2 cellular contexts compared by ENCODE assay signal in the genomic region with DNA sequence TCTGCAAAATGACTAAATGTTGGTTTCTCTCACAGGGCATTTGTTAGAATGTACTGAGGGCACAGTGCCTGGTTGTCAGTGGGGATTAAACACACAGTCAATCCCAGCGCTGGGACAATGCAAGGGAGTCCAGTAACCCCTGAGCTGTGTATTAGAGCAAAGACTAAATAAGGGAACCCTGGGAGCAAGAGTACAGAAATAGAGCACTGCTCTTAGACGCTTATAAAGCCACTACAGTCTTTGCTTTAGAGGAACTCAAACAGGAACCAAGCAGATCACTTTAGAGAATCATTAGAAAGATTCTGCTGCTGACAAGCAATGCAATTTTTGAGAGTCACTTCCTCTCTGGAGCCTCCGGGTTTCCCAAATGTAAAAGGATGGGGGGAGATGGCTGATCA.
TF ChIP-seq lines count a peak whose summit lies in the region.

No MANE protein-coding gene starts in this region.

TF ChIP-seq in SK-N-SH, 30 proteins besides CTCF, POLR2A, EP300 and RAD21 (continued from another document):
- TF ChIP-seq, protein P1, sequence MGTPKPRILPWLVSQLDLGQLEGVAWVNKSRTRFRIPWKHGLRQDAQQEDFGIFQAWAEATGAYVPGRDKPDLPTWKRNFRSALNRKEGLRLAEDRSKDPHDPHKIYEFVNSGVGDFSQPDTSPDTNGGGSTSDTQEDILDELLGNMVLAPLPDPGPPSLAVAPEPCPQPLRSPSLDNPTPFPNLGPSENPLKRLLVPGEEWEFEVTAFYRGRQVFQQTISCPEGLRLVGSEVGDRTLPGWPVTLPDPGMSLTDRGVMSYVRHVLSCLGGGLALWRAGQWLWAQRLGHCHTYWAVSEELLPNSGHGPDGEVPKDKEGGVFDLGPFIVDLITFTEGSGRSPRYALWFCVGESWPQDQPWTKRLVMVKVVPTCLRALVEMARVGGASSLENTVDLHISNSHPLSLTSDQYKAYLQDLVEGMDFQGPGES (IDR thresholded peaks at IDR 0.05; ENCODE audit: low read depth, low read length) = no peak
- TF ChIP-seq MXI1 (IDR thresholded peaks at IDR 0.05; ENCODE audit: low read depth, low read length) (no peak), TAF1 (IDR thresholded peaks at IDR 0.05; ENCODE audit: borderline replicate concordance, low read depth, low read length) (no peak), FOXM1 (IDR thresholded peaks at IDR 0.05; ENCODE audit: low read depth) (no peak), ELF1 (IDR thresholded peaks at IDR 0.05) (no peak)

TF ChIP-seq in SK-N-SH treated with all-trans-retinoic acid at 6 μM for 48 hours, 23 proteins besides CTCF, POLR2A, EP300 and RAD21 (continued from another document):
- TF ChIP-seq, protein P2, sequence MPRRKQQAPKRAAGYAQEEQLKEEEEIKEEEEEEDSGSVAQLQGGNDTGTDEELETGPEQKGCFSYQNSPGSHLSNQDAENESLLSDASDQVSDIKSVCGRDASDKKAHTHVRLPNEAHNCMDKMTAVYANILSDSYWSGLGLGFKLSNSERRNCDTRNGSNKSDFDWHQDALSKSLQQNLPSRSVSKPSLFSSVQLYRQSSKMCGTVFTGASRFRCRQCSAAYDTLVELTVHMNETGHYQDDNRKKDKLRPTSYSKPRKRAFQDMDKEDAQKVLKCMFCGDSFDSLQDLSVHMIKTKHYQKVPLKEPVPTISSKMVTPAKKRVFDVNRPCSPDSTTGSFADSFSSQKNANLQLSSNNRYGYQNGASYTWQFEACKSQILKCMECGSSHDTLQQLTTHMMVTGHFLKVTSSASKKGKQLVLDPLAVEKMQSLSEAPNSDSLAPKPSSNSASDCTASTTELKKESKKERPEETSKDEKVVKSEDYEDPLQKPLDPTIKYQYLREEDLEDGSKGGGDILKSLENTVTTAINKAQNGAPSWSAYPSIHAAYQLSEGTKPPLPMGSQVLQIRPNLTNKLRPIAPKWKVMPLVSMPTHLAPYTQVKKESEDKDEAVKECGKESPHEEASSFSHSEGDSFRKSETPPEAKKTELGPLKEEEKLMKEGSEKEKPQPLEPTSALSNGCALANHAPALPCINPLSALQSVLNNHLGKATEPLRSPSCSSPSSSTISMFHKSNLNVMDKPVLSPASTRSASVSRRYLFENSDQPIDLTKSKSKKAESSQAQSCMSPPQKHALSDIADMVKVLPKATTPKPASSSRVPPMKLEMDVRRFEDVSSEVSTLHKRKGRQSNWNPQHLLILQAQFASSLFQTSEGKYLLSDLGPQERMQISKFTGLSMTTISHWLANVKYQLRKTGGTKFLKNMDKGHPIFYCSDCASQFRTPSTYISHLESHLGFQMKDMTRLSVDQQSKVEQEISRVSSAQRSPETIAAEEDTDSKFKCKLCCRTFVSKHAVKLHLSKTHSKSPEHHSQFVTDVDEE (CRISPR knock-in tag; IDR thresholded peaks at IDR 0.05) = no peak
- TF ChIP-seq OSR1 (CRISPR knock-in tag; IDR thresholded peaks at IDR 0.05) = no peak
- TF ChIP-seq PPARA (CRISPR knock-in tag; IDR thresholded peaks at IDR 0.05; ENCODE audit: borderline replicate concordance) = no peak
- TF ChIP-seq ZNF8 (CRISPR knock-in tag; IDR thresholded peaks at IDR 0.05) = no peak
- no peak for TF ChIP-seq SNAI2 (CRISPR knock-in tag; IDR thresholded peaks at IDR 0.05)
TF ChIP-seq in SK-N-SH treated with all-trans-retinoic acid at 6 μM for 48 hours: peak in this region for 0.
